9 cellular contexts compared by ENCODE assay signal in the genomic region with DNA sequence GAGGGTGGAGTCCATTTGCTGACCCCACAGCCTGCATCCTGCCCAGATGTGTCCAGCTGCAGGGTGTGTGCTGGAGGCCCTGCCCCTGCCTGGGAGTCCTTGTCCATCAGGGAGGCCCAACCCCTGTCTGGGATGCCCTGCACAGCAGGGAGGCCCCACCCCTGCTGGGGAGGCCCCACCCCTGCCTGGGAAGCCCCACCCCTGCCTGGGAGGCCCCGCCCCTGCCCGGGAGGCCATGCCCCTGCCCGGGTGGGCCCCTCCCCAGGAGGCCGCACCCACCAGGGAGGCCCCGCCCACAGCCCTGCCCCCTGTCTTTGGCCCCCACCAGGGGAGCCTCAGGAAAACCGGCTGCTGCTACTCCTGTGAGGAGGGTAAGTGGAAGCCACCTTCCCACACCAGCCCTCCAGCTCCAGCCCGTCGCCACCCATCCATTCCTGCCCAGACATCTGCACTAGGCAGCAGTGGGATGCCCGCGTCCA. TPM values are rescaled to one million over a fixed set of nuclear protein-coding genes. Genes with fewer than 3 reads are reported as not detected.
A peak's percentile ranks its signal among the peaks of the same experiment; 100 is the strongest.
DNase-seq lines count a peak whose midpoint lies in the region; TF ChIP-seq lines count a peak whose summit lies in the region.
"Had no signal": no experiment of that assay in that cellular context is flagged by ENCODE, and none has a peak within 500 bp of the region (broad histone marks: within the 10 kb centered on the region; RNA-seq: fewer than 3 reads in every experiment).

No MANE protein-coding gene starts in this region.

- DNase-seq in NCI-H748 (lab: John Stamatoyannopoulos, UW; ENCODE audit: unreplicated experiment) (peak; percentile 20), NCI-H748 treated with DMSO at 0.1 percent for 48 hours (lab: John Stamatoyannopoulos, UW) (no peak), UCSD-AML1 (lab: John Stamatoyannopoulos, UW; ENCODE audit: unreplicated experiment) (peak; percentile 28), fibroblast of pulmonary artery (ENCODE audit: low read depth) (peak; percentile 14), DMS79 treated with DMSO at 0.1 percent for 48 hours (lab: John Stamatoyannopoulos, UW) (no peak), OCI-M2 (lab: John Stamatoyannopoulos, UW; ENCODE audit: unreplicated experiment) (no peak), dorsolateral prefrontal cortex (no peak)
- peak; percentile 23 for DNase-seq in stimulated activated CD8-positive, alpha-beta memory T cell treated with anti-CD3 and anti-CD28 coated beads, Interleukin-4, amount 100 ng/mL, for 24 hours (ENCODE audit: low read depth)

- H3K27ac ChIP-seq in dorsolateral prefrontal cortex = no peak overlapping the region

- H3K27me3 ChIP-seq in dorsolateral prefrontal cortex = no peaks in the 10 kb centered on the region

- intact Hi-C loops in dorsolateral prefrontal cortex (cut with DNase I) = loop anchor here in 1 of 2 donors (5.0 kb wide), 1 partner anchor 47 kb away; the partner anchor contains the start of gene TOLLIP

- H3K4me3 ChIP-seq in fibroblast of pulmonary artery (replicated peaks; ENCODE audit: low read depth, low read length) (no peak overlapping the region), dorsolateral prefrontal cortex (no peak overlapping the region)

- TF ChIP-seq CTCF in fibroblast of pulmonary artery (IDR thresholded peaks at IDR 0.05; ENCODE audit: low read length, missing control alignments) (no peak), dorsolateral prefrontal cortex (IDR thresholded peaks at IDR 0.05 in 54 of 56, conservative IDR thresholded peaks at IDR 0.05 in 2 of 56; ENCODE audit: low read depth in 1 of 56, partially characterized antibody in 56 of 56) (no peak)

RNA-seq across cellular contexts. Expression of gene MUC5B, which starts 37.2 kb away (rescaled TPM):
- 1 to 10 TPM in 8 of 120 experiments, under 1 TPM in 54, not detected in 58; 0.03 to 2.2 (median 0.22) TPM for total RNA-seq in dorsolateral prefrontal cortex
- total RNA-seq: chondrocyte had no signal

RNA-seq across cellular contexts. Expression of gene TOLLIP, which starts 49.4 kb away (rescaled TPM):
- 100 to 1,000 TPM; 129 to 348 (median 261) TPM for total RNA-seq in dorsolateral prefrontal cortex

Comparison
In these comparisons a context has a peak if more than half of its experiments do, and no peak if none do; other contexts are left out.
1. DNase-seq: peak in NCI-H748 (single experiment), UCSD-AML1 (single experiment), fibroblast of pulmonary artery (single experiment) and stimulated activated CD8-positive, alpha-beta memory T cell treated with anti-CD3 and anti-CD28 coated beads, Interleukin-4, amount 100 ng/mL, for 24 hours (single experiment); none in NCI-H748 treated with DMSO at 0.1 percent for 48 hours (single experiment), DMS79 treated with DMSO at 0.1 percent for 48 hours (single experiment), OCI-M2 (single experiment) and dorsolateral prefrontal cortex (0 of 10).